ENCODE assay signal across 20 cellular contexts in genomic region chr21:44258056-44258725, GRCh38. TPM values are rescaled to one million over a fixed set of nuclear protein-coding genes. Genes with fewer than 3 reads are reported as not detected.
DNase-seq lines count a peak whose midpoint lies in the region; ATAC-seq and TF ChIP-seq lines count a peak whose summit lies in the region.
"Had no signal": no experiment of that assay in that cellular context is flagged by ENCODE, and none has a peak within 500 bp of the region (broad histone marks: within the 10 kb centered on the region; RNA-seq: fewer than 3 reads in every experiment).

No MANE protein-coding gene starts in this region.

- TF ChIP-seq CTCF in coronary artery (IDR thresholded peaks at IDR 0.05) = no peak

- CTCF ChIA-PET in activated CD4-positive, alpha-beta T cell treated with anti-CD3 and anti-CD28 coated beads, Interleukin-2, amount 10 ng/mL, durations not matched to agents 7 days and 5 days (lab: Charles Lee) = no interaction called here

- no peaks in the 10 kb centered on the region for H3K36me3 Mint-ChIP-seq in naive B cell
- H3K36me3 Mint-ChIP-seq in activated CD4-positive, alpha-beta T cell treated with anti-CD3 and anti-CD28 coated beads, Interleukin-2, amount 10 ng/mL, durations not matched to agents 7 days and 5 days (ENCODE audit: low read depth) = no peaks in the 10 kb centered on the region

- no peak for ATAC-seq in naive B cell (ENCODE audit: low read depth in 2 of 2)
- ATAC-seq: GM12878 had no signal

- H3K27me3 Mint-ChIP-seq in naive B cell = no peaks in the 10 kb centered on the region
- H3K27me3 Mint-ChIP-seq in activated CD4-positive, alpha-beta T cell treated with anti-CD3 and anti-CD28 coated beads, Interleukin-2, amount 10 ng/mL, durations not matched to agents 7 days and 5 days = peaks cover 6% of the 10 kb centered on the region

- peaks cover 3 to 9% (median 5%) of the 10 kb centered on the region in 3 donors for H3K4me1 Mint-ChIP-seq in naive B cell
- H3K4me1 Mint-ChIP-seq in activated CD4-positive, alpha-beta T cell treated with anti-CD3 and anti-CD28 coated beads, Interleukin-2, amount 10 ng/mL, durations not matched to agents 7 days and 5 days = peaks cover 2% of the 10 kb centered on the region

- DNase-seq in D341Med (ENCODE audit: low spot score) = peak; percentile 24
- peak; percentile 68 for DNase-seq in coronary artery (ENCODE audit: low spot score)
- DNase-seq in naive B cell = no peak
- no peak for DNase-seq in NCI-H1694 treated with DMSO at 0.1 percent for 48 hours (lab: John Stamatoyannopoulos, UW)
- DNase-seq in T-helper 2 cell = no peak
- DNase-seq in activated CD4-positive, alpha-beta T cell treated with anti-CD3 and anti-CD28 coated beads, Interleukin-2, amount 10 ng/mL, durations not matched to agents 7 days and 5 days = no peak
- DNase-seq: DND-41, GOT3, KBM-7, MV-4-11, NCI-H1417, NCI-H2029, NCI-H2171, NCI-H446 treated with DMSO at 0.1 percent for 48 hours, NCI-H748 treated with DMSO at 0.1 percent for 48 hours, OCI-M1, RPMI8226 had no signal

- peak overlapping the region in 4 of 6 donors; percentile 26 to 49 (median 43) for H3K27ac Mint-ChIP-seq in naive B cell
- no peak overlapping the region for H3K27ac Mint-ChIP-seq in activated CD4-positive, alpha-beta T cell treated with anti-CD3 and anti-CD28 coated beads, Interleukin-2, amount 10 ng/mL, durations not matched to agents 7 days and 5 days

- H3K4me3 Mint-ChIP-seq in naive B cell = no peak overlapping the region
- no peak overlapping the region for H3K4me3 Mint-ChIP-seq in activated CD4-positive, alpha-beta T cell treated with anti-CD3 and anti-CD28 coated beads, Interleukin-2, amount 10 ng/mL, durations not matched to agents 7 days and 5 days

- POLR2A ChIA-PET in activated CD4-positive, alpha-beta T cell treated with anti-CD3 and anti-CD28 coated beads, Interleukin-2, amount 10 ng/mL, durations not matched to agents 7 days and 5 days (lab: Charles Lee) = no interaction called here

- no peak overlapping the region for H3K27ac ChIP-seq in coronary artery
- H3K27ac ChIP-seq: BLaER1 had no signal

- H3K4me3 ChIP-seq in coronary artery = no peak overlapping the region
- H3K4me3 ChIP-seq: BLaER1, GM12878 had no signal

- H3K9me3 Mint-ChIP-seq in naive B cell = no peaks in the 10 kb centered on the region
- no peaks in the 10 kb centered on the region for H3K9me3 Mint-ChIP-seq in activated CD4-positive, alpha-beta T cell treated with anti-CD3 and anti-CD28 coated beads, Interleukin-2, amount 10 ng/mL, durations not matched to agents 7 days and 5 days

RNA-seq across cellular contexts. Expression of gene DNMT3L, which starts 3.5 kb away (rescaled TPM):
- polyA plus RNA-seq in naive B cell (ENCODE audit: low read depth in 6 of 6) = not detected
- total RNA-seq in activated CD4-positive, alpha-beta T cell treated with anti-CD3 and anti-CD28 coated beads, Interleukin-2, amount 10 ng/mL, durations not matched to agents 7 days and 5 days = not detected
- total RNA-seq: A172, GM12878 had no signal
- polyA plus RNA-seq: GM12878 had no signal

RNA-seq across cellular contexts. Expression of gene ICOSLG, which starts 17.4 kb away (rescaled TPM):
- polyA plus RNA-seq in naive B cell (ENCODE audit: low read depth in 6 of 6) = 10 to 100 TPM in 4 of 6 donors, 1 to 10 TPM in 2; 5.1 to 33.1 (median 13.9) TPM
- 1 to 10 TPM; 4.9 to 5.5 TPM for total RNA-seq in activated CD4-positive, alpha-beta T cell treated with anti-CD3 and anti-CD28 coated beads, Interleukin-2, amount 10 ng/mL, durations not matched to agents 7 days and 5 days

RNA-seq across cellular contexts. Expression of gene AIRE, which starts 27.5 kb away (rescaled TPM):
- 1 to 10 TPM in 2 of 6 donors, under 1 TPM in 4; 0.34 to 1.7 (median 0.77) TPM for polyA plus RNA-seq in naive B cell (ENCODE audit: low read depth in 6 of 6)
- total RNA-seq in activated CD4-positive, alpha-beta T cell treated with anti-CD3 and anti-CD28 coated beads, Interleukin-2, amount 10 ng/mL, durations not matched to agents 7 days and 5 days = under 1 TPM; 0.27 to 0.30 TPM
- total RNA-seq: A172 had no signal

RNA-seq across cellular contexts. Expression of gene PFKL, which starts 41.7 kb away (rescaled TPM):
- 100 to 1,000 TPM; 165 to 210 (median 189) TPM for polyA plus RNA-seq in naive B cell (ENCODE audit: low read depth in 6 of 6)
- 100 to 1,000 TPM; 190 to 210 TPM for total RNA-seq in activated CD4-positive, alpha-beta T cell treated with anti-CD3 and anti-CD28 coated beads, Interleukin-2, amount 10 ng/mL, durations not matched to agents 7 days and 5 days

Comparison
In these comparisons a context has a peak if more than half of its experiments do, and no peak if none do; other contexts are left out.
1. DNase-seq: peak in D341Med (single experiment) and coronary artery (single experiment); none in naive B cell (single experiment), NCI-H1694 treated with DMSO at 0.1 percent for 48 hours (single experiment), T-helper 2 cell (0 of 5) and activated CD4-positive, alpha-beta T cell treated with anti-CD3 and anti-CD28 coated beads, Interleukin-2, amount 10 ng/mL, durations not matched to agents 7 days and 5 days (single experiment).